8 cellular contexts compared by ENCODE assay signal in genomic region chr17:64146418-64147109, GRCh38. TPM values are rescaled to one million over a fixed set of nuclear protein-coding genes. Genes with fewer than 3 reads are reported as not detected.
DNase-seq lines count a peak whose midpoint lies in the region; ATAC-seq, FAIRE-seq and TF ChIP-seq lines count a peak whose summit lies in the region.

No MANE protein-coding gene starts in this region.

- H3K79me2 ChIP-seq in K562 (ENCODE audit: control insufficient read depth, insufficient read depth, low read length) (peaks cover 25% of the 10 kb centered on the region), smooth muscle cell (ENCODE audit: low read depth) (no peaks in the 10 kb centered on the region)

- CTCF ChIA-PET in K562 (lab: Yijun Ruan, JAX; ENCODE audit: low intra/inter-chr PET ratio): no interaction called here

- H3K27me3 ChIP-seq in K562 (ENCODE audit: control insufficient read depth in 2 of 2, insufficient read depth in 2 of 2, low read length in 2 of 2) (no peaks in the 10 kb centered on the region), iPS-18a (ENCODE audit: control insufficient read depth, insufficient read depth, low read length) (no peaks in the 10 kb centered on the region), smooth muscle cell (ENCODE audit: low read depth) (no peaks in the 10 kb centered on the region)

- under 1% methylated on average over 34 of the region's 34 CpGs for WGBS in K562 (ENCODE audit: insufficient coverage, low coverage, missing lambda C conversion rate)
- 2% methylated on average over 34 of the region's 34 CpGs for whole genome bisulfite sequencing in smooth muscle cell (ENCODE audit: low lambda C conversion rate)

- H3K9me3 ChIP-seq in K562 (replicated peaks; ENCODE audit: control insufficient read depth, insufficient read depth, low read depth, low read length) (no peaks in the 10 kb centered on the region), iPS-18a (ENCODE audit: control insufficient read depth, low read depth, low read length) (no peaks in the 10 kb centered on the region), smooth muscle cell (replicated peaks; ENCODE audit: low read depth) (no peaks in the 10 kb centered on the region)

- DNase-seq in A172 (ENCODE audit: low spot score): peak; percentile 32
- peak; percentile 68 for DNase-seq in SW480 (ENCODE audit: low spot score)
- peak in 3 of 4 experiments; percentile 46 to 69 (median 67) for DNase-seq in K562 (ENCODE audit: extremely low read depth in 1 of 4, low spot score in 3 of 4)
- DNase-seq in smooth muscle cell (lab: John Stamatoyannopoulos, UW; ENCODE audit: unreplicated experiment): peak; percentile 59

- peaks cover 52% of the 10 kb centered on the region for H3K36me3 ChIP-seq in K562 (ENCODE audit: control insufficient read depth, insufficient read depth, low read length)
- peaks cover 4% of the 10 kb centered on the region for H3K36me3 ChIP-seq in iPS-18a (ENCODE audit: control insufficient read depth, low read depth, low read length)
- H3K36me3 ChIP-seq in smooth muscle cell (ENCODE audit: low read depth): no peaks in the 10 kb centered on the region

- intact Hi-C loops in K562 (cut with micrococcal nuclease): loop anchor here (2.0 to 10.0 kb wide), 3 partner anchors 116 to 372 kb away; partner anchors contain the start of genes CCDC47, DDX42 and TEX2

- peak overlapping the region; percentile 93 for H3K27ac ChIP-seq in K562 (ENCODE audit: extremely low read depth, low read depth, low read length)
- peak overlapping the region; percentile 75 for H3K27ac ChIP-seq in iPS-18a (ENCODE audit: low read length)
- H3K27ac ChIP-seq in smooth muscle cell (ENCODE audit: low read depth): peak overlapping the region; percentile 93

- in situ Hi-C loops in K562 (cut with MboI): no loop called here

- ATAC-seq in GM18520 (IDR thresholded peaks at IDR 0.05; ENCODE audit: unreplicated experiment): peak; percentile 1
- ATAC-seq in K562: peak; percentile 68
- no peak for ATAC-seq in GM18498 (IDR thresholded peaks at IDR 0.05; ENCODE audit: unreplicated experiment)

- no peak for FAIRE-seq in K562 (lab: Jason Lieb, UNC)

- H3F3A ChIP-seq in smooth muscle cell (ENCODE audit: low read depth): peaks cover 22% of the 10 kb centered on the region

- H3K4me3 ChIP-seq in K562: peak overlapping the region; percentile 64
- H3K4me3 ChIP-seq in iPS-18a (ENCODE audit: low read length): peak overlapping the region; percentile 80
- H3K4me3 ChIP-seq in smooth muscle cell: peak overlapping the region; percentile 69

- TSS peak; percentile 77 for BruUV-seq in K562 (replicated peaks; lab: Mats Ljungman, UMichigan)

- H3K9me1 ChIP-seq in K562 (ENCODE audit: control insufficient read depth, insufficient read depth, low read length): no peaks in the 10 kb centered on the region

- TF ChIP-seq CTCF in K562 (IDR thresholded peaks at IDR 0.05 in 2 of 3, conservative IDR thresholded peaks at IDR 0.05 in 1 of 3; ENCODE audit: insufficient read depth in 2 of 3, low read depth in 1 of 3, low read length in 3 of 3) (no peak), smooth muscle cell (IDR thresholded peaks at IDR 0.05; ENCODE audit: borderline replicate concordance, insufficient read depth, poor library complexity, severe bottlenecking) (no peak)

- peaks cover 9 to 17% of the 10 kb centered on the region in 2 experiments; a peak in 4 of 5 replicates for H3K4me1 ChIP-seq in K562 (replicated peaks in 1 of 2; ENCODE audit: control insufficient read depth in 2 of 2, insufficient read depth in 2 of 2, low read length in 2 of 2)
- H3K4me1 ChIP-seq in iPS-18a (ENCODE audit: control insufficient read depth, low read depth, low read length): peaks cover 8% of the 10 kb centered on the region
- H3K4me1 ChIP-seq in smooth muscle cell (ENCODE audit: low read depth): peaks cover 10% of the 10 kb centered on the region

- H4K20me1 ChIP-seq in K562 (replicated peaks; ENCODE audit: control insufficient read depth, insufficient read depth, low read length): no peaks in the 10 kb centered on the region
- H4K20me1 ChIP-seq in smooth muscle cell (ENCODE audit: low read depth): peaks cover 10% of the 10 kb centered on the region

- POLR2A ChIA-PET in K562 (lab: Yijun Ruan, JAX): interaction anchor here (0.6 to 4.4 kb wide), 45 partner anchors 8 to 359 kb away, joined by 3 to 35 read pairs (median 6); partner anchors contain the start of genes ERN1 and POLG2

- H3K9ac ChIP-seq in K562 (ENCODE audit: insufficient read depth in 1 of 2, low read depth in 2 of 2, low read length in 2 of 2) (peak overlapping the region; percentile 94 to 97), iPS-18a (ENCODE audit: low read length) (peak overlapping the region; percentile 97), smooth muscle cell (ENCODE audit: low read depth) (peak overlapping the region; percentile 87)

- TF ChIP-seq EP300 in Ishikawa (IDR thresholded peaks at IDR 0.05; ENCODE audit: borderline replicate concordance) (no peak), K562 (IDR thresholded peaks at IDR 0.05; ENCODE audit: low read length) (no peak)

- TF ChIP-seq POLR2A in K562 (conservative IDR thresholded peaks at IDR 0.05): peak; percentile 77; the same call in 1 of the 2 replicates

- H3K4me2 ChIP-seq in K562 (ENCODE audit: insufficient read depth, low read length): peak overlapping the region; percentile 87
- peak overlapping the region; percentile 93 for H3K4me2 ChIP-seq in smooth muscle cell

- TF ChIP-seq RAD21 in Ishikawa (IDR thresholded peaks at IDR 0.05; ENCODE audit: low read depth) (no peak), K562 (CRISPR knock-in tag; conservative IDR thresholded peaks at IDR 0.05 in 1 of 2, IDR thresholded peaks at IDR 0.05 in 1 of 2) (no peak)

- no peak overlapping the region for H2AFZ ChIP-seq in K562 (ENCODE audit: low read depth, low read length)
- H2AFZ ChIP-seq in smooth muscle cell (ENCODE audit: low read depth): no peak overlapping the region

TF ChIP-seq in Ishikawa, 13 proteins besides CTCF, POLR2A, EP300 and RAD21:
- TF ChIP-seq NFIC (IDR thresholded peaks at IDR 0.05) (0 out of 2 replicates have a peak, but pooled peaks have one; percentile 28), CEBPB (IDR thresholded peaks at IDR 0.05) (no peak), USF1 (IDR thresholded peaks at IDR 0.05) (no peak), TEAD4 (IDR thresholded peaks at IDR 0.05) (peak; percentile 18)

TF ChIP-seq in K562, 482 proteins besides CTCF, POLR2A, EP300 and RAD21 (continues in another document):
- TF ChIP-seq KDM5B (IDR thresholded peaks at IDR 0.05; ENCODE audit: insufficient replicate concordance, low read depth, low read length) (peak; percentile 84), SNRNP70 (optimal IDR thresholded peaks at IDR 0.05; ENCODE audit: low read depth, low read length) (peak; percentile 73), HSF4 (CRISPR knock-in tag; IDR thresholded peaks at IDR 0.05; ENCODE audit: borderline replicate concordance) (no peak), ZBED1 (IDR thresholded peaks at IDR 0.05) (0 out of 2 replicates have a peak, but pooled peaks have one; percentile 53), RBFOX2 (IDR thresholded peaks at IDR 0.05; ENCODE audit: low read depth, low read length) (peak; percentile 79), FOXK1 (CRISPR knock-in tag; IDR thresholded peaks at IDR 0.05; ENCODE audit: borderline replicate concordance) (no peak), ZNF134 (CRISPR knock-in tag; conservative IDR thresholded peaks at IDR 0.05) (0 out of 2 replicates have a peak, but pooled peaks have one; percentile 14), PTBP1 (IDR thresholded peaks at IDR 0.05; ENCODE audit: low read depth, low read length) (peak; percentile 8; the same call in 1 of the 2 replicates), RBM39 (optimal IDR thresholded peaks at IDR 0.05; ENCODE audit: low read depth, low read length) (peak; percentile 91), ILF3 (IDR thresholded peaks at IDR 0.05; ENCODE audit: borderline replicate concordance) (0 out of 2 replicates have a peak, but pooled peaks have one; percentile 32), CBFB (CRISPR knock-in tag; IDR thresholded peaks at IDR 0.05) (no peak)
- TF ChIP-seq, protein P1, sequence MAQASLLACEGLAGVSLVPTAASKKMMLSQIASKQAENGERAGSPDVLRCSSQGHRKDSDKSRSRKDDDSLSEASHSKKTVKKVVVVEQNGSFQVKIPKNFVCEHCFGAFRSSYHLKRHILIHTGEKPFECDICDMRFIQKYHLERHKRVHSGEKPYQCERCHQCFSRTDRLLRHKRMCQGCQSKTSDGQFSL (CRISPR knock-in tag; IDR thresholded peaks at IDR 0.05): no peak
- TF ChIP-seq, protein P1 (tag; IDR thresholded peaks at IDR 0.05): no peak
- TF ChIP-seq, protein P2, sequence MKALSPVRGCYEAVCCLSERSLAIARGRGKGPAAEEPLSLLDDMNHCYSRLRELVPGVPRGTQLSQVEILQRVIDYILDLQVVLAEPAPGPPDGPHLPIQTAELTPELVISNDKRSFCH (CRISPR knock-in tag; IDR thresholded peaks at IDR 0.05): no peak
- TF ChIP-seq, protein P2 (tag; IDR thresholded peaks at IDR 0.05): no peak

RNA-seq across cellular contexts. Expression of gene ERN1, which starts 16.6 kb away (rescaled TPM):
- 2.1 and 2.4 TPM in 2 replicates for total RNA-seq in A172 (2014; rRNA removed; shearing (Covaris generic))
- total RNA-seq in K562 (2011; cell fraction: chromatin; rRNA removed; ENCODE audit: low replicate concordance): 41.9 and 57.7 TPM in 2 replicates
- 29.5 and 31.2 TPM in 2 replicates for total RNA-seq in K562 (2011; cell fraction: nucleolus; rRNA removed)
- 35.3 and 46.4 TPM in 2 replicates for total RNA-seq in K562 (2011; cell fraction: nucleoplasm; rRNA removed)
- total RNA-seq in K562 (2014; rRNA removed) (7.9 and 10.2 TPM in 2 replicates), K562 (2014; rRNA removed; fragmentation: Illumina TruSeq; extraction: Trizol) (7.3 and 12.3 TPM in 2 replicates), K562 (2015; rRNA removed; fragmentation: Illumina TruSeq; extraction: Trizol) (5.4 TPM in 2 replicates), K562 (2021) (19.2 and 22.5 TPM in 2 replicates), smooth muscle cell (8.6 and 10.2 TPM in 2 replicates)
- polyA plus RNA-seq in K562 (2011; rRNA removed) (9.1 and 11.3 TPM in 2 replicates), K562 (2014; fragmentation: Illumina TruSeq; extraction: Trizol) (6.6 and 8.2 TPM in 2 replicates), K562 (2014; fragmentation: Nextera tagmentation; extraction: Ambion mirVana) (1 to 10 TPM; 2.1 to 4.3 TPM), K562 (2014; rRNA removed) (7.0 and 8.6 TPM in 2 replicates), smooth muscle cell (9.0 and 17.2 TPM in 2 replicates)
- polyA plus RNA-seq in K562 (2011; cell fraction: cytosol; rRNA removed): 3.3 and 5.2 TPM in 2 replicates
- 9.2 and 9.7 TPM in 2 replicates for polyA plus RNA-seq in K562 (2011; cell fraction: nucleus; rRNA removed)
- 5.1 and 14.2 TPM in 2 replicates for polyA plus RNA-seq in K562 (2012)
- 8.2 and 11.4 TPM in 2 replicates for polyA minus RNA-seq in K562 (2011; rRNA and poly(A)+ RNA removed)
- polyA minus RNA-seq in K562 (2011; cell fraction: cytosol; rRNA and poly(A)+ RNA removed): 4.9 and 5.2 TPM in 2 replicates
- 8.3 and 12.1 TPM in 2 replicates for polyA minus RNA-seq in K562 (2011; cell fraction: nucleus; rRNA and poly(A)+ RNA removed)
